ENCODE assay signal across 35 cellular contexts in the genomic region with DNA sequence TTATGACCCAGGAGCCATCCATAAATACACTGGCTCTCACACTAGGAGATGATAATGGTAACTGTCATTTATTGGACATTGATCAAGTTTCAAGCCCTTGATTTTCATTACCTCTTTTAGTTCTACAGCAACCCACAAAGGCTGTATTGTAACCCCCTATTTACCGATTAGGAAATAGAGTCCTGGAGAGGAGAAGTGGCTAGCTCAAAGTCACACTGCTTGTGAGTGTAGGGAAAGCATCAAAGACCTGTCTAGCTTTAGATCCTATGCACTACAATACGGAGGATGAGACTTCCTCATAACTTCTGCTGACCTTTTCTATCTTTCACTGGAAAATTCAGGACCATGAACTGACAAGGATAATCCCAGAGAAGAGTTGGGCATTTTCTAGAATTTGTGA.
"Had no signal": no experiment of that assay in that cellular context is flagged by ENCODE, and none has a peak within 500 bp of the region (broad histone marks: within the 10 kb centered on the region; RNA-seq: fewer than 3 reads in every experiment).

No MANE protein-coding gene starts in this region.

- DNase-seq: Karpas-422, Kasumi-1, MG63, MM.1S, MV-4-11, NCI-H1048, NCI-H1092, NCI-H1092 treated with DMSO at 0.1 percent for 48 hours, NCI-H1105, NCI-H1105 treated with DMSO at 0.1 percent for 48 hours, NCI-H1417, NCI-H1417 treated with DMSO at 0.1 percent for 48 hours, NCI-H1436, NCI-H1436 treated with DMSO at 0.1 percent for 48 hours, NCI-H146, NCI-H1694, NCI-H1694 treated with DMSO at 0.1 percent for 48 hours, NCI-H187, NCI-H187 treated with DMSO at 0.1 percent for 48 hours, NCI-H1930, NCI-H2029, NCI-H2029 treated with DMSO at 0.1 percent for 48 hours, NCI-H2081, NCI-H2081 treated with DMSO at 0.1 percent for 48 hours, NCI-H2107, NCI-H2171, NCI-H2171 treated with DMSO at 0.1 percent for 48 hours, NCI-H2227 treated with DMSO at 0.1 percent for 48 hours, NCI-H226, NCI-H345, NCI-H446, NCI-H446 treated with DMSO at 0.1 percent for 48 hours, NCI-H510A, NCI-H510A treated with DMSO at 0.1 percent for 48 hours, NCI-H524 had no signal

- H3K9me3 ChIP-seq: MG63 had no signal

- H3K36me3 ChIP-seq: MG63 had no signal

- H3K4me3 ChIP-seq: MG63 had no signal
